16 cellular contexts compared by ENCODE assay signal in the genomic region with DNA sequence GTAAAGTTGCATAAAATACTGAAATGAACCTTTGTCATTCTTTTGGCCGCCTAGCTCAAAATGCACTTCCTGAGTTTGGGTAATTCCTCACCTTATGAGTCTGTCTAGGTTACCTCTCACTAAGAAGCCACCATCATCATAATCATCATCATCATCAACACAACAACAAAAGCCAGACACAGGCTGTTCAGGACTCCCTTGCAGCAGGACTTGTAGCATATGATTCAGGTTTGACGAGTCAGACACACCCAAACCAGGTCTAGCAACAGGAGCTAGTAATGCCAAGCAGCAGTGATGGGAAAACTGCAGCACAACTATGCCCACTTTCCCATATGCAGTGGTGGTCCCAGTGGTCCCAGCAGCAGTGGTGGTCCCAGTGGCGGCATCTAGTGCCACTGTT. TPM values are rescaled to one million over a fixed set of nuclear protein-coding genes. Genes with fewer than 3 reads are reported as not detected.
DNase-seq lines count a peak whose midpoint lies in the region; ATAC-seq, FAIRE-seq and TF ChIP-seq lines count a peak whose summit lies in the region.
"Had no signal": no experiment of that assay in that cellular context is flagged by ENCODE, and none has a peak within 500 bp of the region (broad histone marks: within the 10 kb centered on the region; RNA-seq: fewer than 3 reads in every experiment).

No MANE protein-coding gene starts in this region.

- DNase-seq in HepG2 (ENCODE audit: low spot score), result no peak
- DNase-seq in right lobe of liver, result no peak
- peak; percentile 75 for DNase-seq in bronchial epithelial cell (ENCODE audit: low read depth)
- DNase-seq in left colon, result peak; percentile 16 to 42
- DNase-seq in activated gamma-delta T cell (lab: John Stamatoyannopoulos, UW), result no peak
- no peak for DNase-seq in activated CD4-positive, alpha-beta T cell treated with anti-CD3 and anti-CD28 coated beads, Interleukin-2, amount 10 ng/mL, durations not matched to agents 24 days and 14 days
- DNase-seq in esophagus squamous epithelium (lab: John Stamatoyannopoulos, UW), result no peak
- DNase-seq: CD8-positive, alpha-beta T cell; GF-D8; NCI-H187 treated with DMSO at 0.1 percent for 48 hours; NCI-H69 had no signal

- peaks cover 18% of the 10 kb centered on the region for H3K79me2 ChIP-seq in HepG2 (ENCODE audit: insufficient read depth, low read length)

- BruUV-seq in HepG2 (replicated peaks; lab: Mats Ljungman, UMichigan), result no TSS peak

- no peak for ATAC-seq in HepG2
- no peak for ATAC-seq in right lobe of liver
- peak; percentile 46 for ATAC-seq in left colon
- ATAC-seq: CD8-positive, alpha-beta T cell had no signal

- H3K9me3 ChIP-seq in HepG2 (ENCODE audit: low read length), result no peaks in the 10 kb centered on the region
- no peaks in the 10 kb centered on the region for H3K9me3 ChIP-seq in right lobe of liver
- no peaks in the 10 kb centered on the region for H3K9me3 ChIP-seq in esophagus squamous epithelium
- H3K9me3 ChIP-seq: BLaER1 had no signal

- in situ Hi-C loops in HepG2 (cut with HindIII; ENCODE audit: extremely low pct_ligation_motif_present, low pct_unique_long_range_greater_than_20kb), result no loop called here

- H3K36me3 ChIP-seq in HepG2 (replicated peaks in 1 of 2; ENCODE audit: control insufficient read depth in 1 of 2, insufficient read depth in 2 of 2, low read length in 2 of 2) (no peaks in the 10 kb centered on the region), right lobe of liver (no peaks in the 10 kb centered on the region), bronchial epithelial cell (ENCODE audit: control insufficient read depth, insufficient read depth, low read length) (no peaks in the 10 kb centered on the region), esophagus squamous epithelium (no peaks in the 10 kb centered on the region)
- H3K36me3 ChIP-seq: BLaER1, SJSA1 had no signal

- H3K4me3 ChIP-seq in HepG2 (replicated peaks in 1 of 3; ENCODE audit: insufficient read depth in 1 of 3, low read depth in 2 of 3, low read length in 3 of 3) (no peak overlapping the region), right lobe of liver (no peak overlapping the region), bronchial epithelial cell (ENCODE audit: low read depth, low read length) (no peak overlapping the region), esophagus squamous epithelium (no peak overlapping the region)
- H3K4me3 ChIP-seq: BLaER1, SJSA1 had no signal

- H3K27ac ChIP-seq in HepG2 (ENCODE audit: extremely low read length, insufficient read depth, low read length) (no peak overlapping the region), right lobe of liver (no peak overlapping the region), esophagus squamous epithelium (no peak overlapping the region)
- H3K27ac ChIP-seq: BLaER1, SJSA1 had no signal

- no peak for TF ChIP-seq EP300 in HepG2 (IDR thresholded peaks at IDR 0.05; ENCODE audit: low read depth in 2 of 2, low read length in 2 of 2)
- no peak for TF ChIP-seq EP300 in HepG2 (CRISPR knock-in tag; IDR thresholded peaks at IDR 0.05; ENCODE audit: borderline replicate concordance)

- FAIRE-seq in HepG2 (lab: Jason Lieb, UNC) (no peak), bronchial epithelial cell (lab: Jason Lieb, UNC) (no peak)
- FAIRE-seq: A204.1, D721Med, GM12891 had no signal

- no peak overlapping the region for H3K4me3 Mint-ChIP-seq in activated CD4-positive, alpha-beta T cell treated with anti-CD3 and anti-CD28 coated beads, Interleukin-2, amount 10 ng/mL, durations not matched to agents 24 days and 14 days
- H3K4me3 Mint-ChIP-seq: CD8-positive, alpha-beta T cell had no signal

- TF ChIP-seq CTCF in HepG2 (CRISPR knock-in tag; IDR thresholded peaks at IDR 0.05), result no peak
- no peak for TF ChIP-seq CTCF in right lobe of liver (IDR thresholded peaks at IDR 0.05)
- TF ChIP-seq CTCF in bronchial epithelial cell (IDR thresholded peaks at IDR 0.05; ENCODE audit: insufficient read depth, low read length, severe bottlenecking), result no peak
- no peak for TF ChIP-seq CTCF in esophagus squamous epithelium (IDR thresholded peaks at IDR 0.05)

- no peaks in the 10 kb centered on the region for H3K9me3 Mint-ChIP-seq in activated CD4-positive, alpha-beta T cell treated with anti-CD3 and anti-CD28 coated beads, Interleukin-2, amount 10 ng/mL, durations not matched to agents 24 days and 14 days
- H3K9me3 Mint-ChIP-seq: CD8-positive, alpha-beta T cell had no signal

- WGBS in HepG2 (ENCODE audit: low lambda C conversion rate), result 12% methylated on average over 3 of the region's 3 CpGs
- 77% methylated on average over 2 of the region's 3 CpGs for WGBS in right lobe of liver (ENCODE audit: insufficient coverage, low coverage, low lambda C conversion rate, missing lambda C conversion rate)
- 50 to 57% methylated on average over 3 of the region's 3 CpGs for WGBS in esophagus squamous epithelium, 2 donors

- H3K4me1 Mint-ChIP-seq in activated CD4-positive, alpha-beta T cell treated with anti-CD3 and anti-CD28 coated beads, Interleukin-2, amount 10 ng/mL, durations not matched to agents 24 days and 14 days, result peaks cover 26% of the 10 kb centered on the region

- POLR2A ChIA-PET in HepG2 (lab: Yijun Ruan, JAX), result no interaction called here

- no peaks in the 10 kb centered on the region for H3K27me3 Mint-ChIP-seq in activated CD4-positive, alpha-beta T cell treated with anti-CD3 and anti-CD28 coated beads, Interleukin-2, amount 10 ng/mL, durations not matched to agents 24 days and 14 days

- peaks cover 25% of the 10 kb centered on the region for H3K4me1 ChIP-seq in HepG2 (ENCODE audit: insufficient read depth, low read length)
- H3K4me1 ChIP-seq in right lobe of liver, result peaks cover 0 to 5% (median 2%) of the 10 kb centered on the region in 4 donors
- H3K4me1 ChIP-seq in esophagus squamous epithelium, result peaks cover 0 to 20% (median 7%) of the 10 kb centered on the region in 3 donors

- H4K20me1 ChIP-seq in HepG2 (ENCODE audit: insufficient read depth, low read length), result no peaks in the 10 kb centered on the region
- H4K20me1 ChIP-seq: BLaER1 had no signal

- no peak for TF ChIP-seq POLR2A in HepG2 (IDR thresholded peaks at IDR 0.05; ENCODE audit: insufficient read depth in 1 of 2, low read depth in 2 of 2, low read length in 2 of 2)
- TF ChIP-seq POLR2A in right lobe of liver (IDR thresholded peaks at IDR 0.05), result no peak
- TF ChIP-seq POLR2A in esophagus squamous epithelium (IDR thresholded peaks at IDR 0.05), result no peak

- intact Hi-C loops in HepG2 (cut with micrococcal nuclease; ENCODE audit: unreplicated experiment), result no loop called here
- intact Hi-C loops in right lobe of liver (cut with DNase I), result no loop called here
- intact Hi-C loops in left colon (cut with DNase I, micrococcal nuclease), result no loop called here
- intact Hi-C loops in activated CD4-positive, alpha-beta T cell treated with anti-CD3 and anti-CD28 coated beads, Interleukin-2, amount 10 ng/mL, durations not matched to agents 24 days and 14 days (cut with micrococcal nuclease), result no loop called here
- intact Hi-C loops in esophagus squamous epithelium (cut with DNase I), result no loop called here

- H3K27ac Mint-ChIP-seq in activated CD4-positive, alpha-beta T cell treated with anti-CD3 and anti-CD28 coated beads, Interleukin-2, amount 10 ng/mL, durations not matched to agents 24 days and 14 days, result no peak overlapping the region
- H3K27ac Mint-ChIP-seq: CD8-positive, alpha-beta T cell had no signal

- CTCF ChIA-PET in HepG2 (lab: Yijun Ruan, JAX; ENCODE audit: low intra/inter-chr PET ratio, low total read pairs), result no interaction called here

- peaks cover 2% of the 10 kb centered on the region for H3K36me3 Mint-ChIP-seq in activated CD4-positive, alpha-beta T cell treated with anti-CD3 and anti-CD28 coated beads, Interleukin-2, amount 10 ng/mL, durations not matched to agents 24 days and 14 days (ENCODE audit: low read depth)
- H3K36me3 Mint-ChIP-seq: CD8-positive, alpha-beta T cell had no signal

- no peak overlapping the region for H2AFZ ChIP-seq in HepG2 (ENCODE audit: low read length)

- TF ChIP-seq RAD21 in HepG2 (CRISPR knock-in tag; IDR thresholded peaks at IDR 0.05), result no peak

- H3K27me3 ChIP-seq in HepG2 (ENCODE audit: control insufficient read depth in 1 of 2, insufficient read depth in 2 of 2, low read length in 2 of 2) (peaks cover 2 to 27% of the 10 kb centered on the region in 2 experiments; a peak in 2 of 5 replicates), right lobe of liver (no peaks in the 10 kb centered on the region), bronchial epithelial cell (ENCODE audit: control insufficient read depth, insufficient read depth, low read length) (no peaks in the 10 kb centered on the region), esophagus squamous epithelium (peaks cover 0 to 9% (median 0%) of the 10 kb centered on the region in 4 donors)
- H3K27me3 ChIP-seq: BLaER1 had no signal

- H3K4me2 ChIP-seq in HepG2 (ENCODE audit: low read depth, low read length), result no peak overlapping the region
- H3K4me2 ChIP-seq: BLaER1 had no signal

- no peak overlapping the region for H3K9ac ChIP-seq in HepG2 (ENCODE audit: insufficient read depth, low read depth, low read length)
- H3K9ac ChIP-seq: BLaER1 had no signal

RNA-seq across cellular contexts. Expression of a gene that starts 2.8 kb away (rescaled TPM):
- total RNA-seq in HepG2 (2016; rRNA removed; fragmentation: Illumina TruSeq; extraction: Trizol), result 16.2 and 32.2 TPM in 2 replicates
- total RNA-seq in HepG2 (2016; cell fraction: cytosol; rRNA removed; fragmentation: Illumina TruSeq; extraction: Trizol; ENCODE audit: low read depth), result 1.1 and 1.4 TPM in 2 replicates
- 16.1 and 31.3 TPM in 2 replicates for total RNA-seq in HepG2 (2016; cell fraction: insoluble cytoplasmic fraction; rRNA removed; fragmentation: Illumina TruSeq; extraction: Trizol)
- total RNA-seq in HepG2 (2016; cell fraction: membrane; rRNA removed; fragmentation: Illumina TruSeq; extraction: Trizol), result 4.3 and 5.1 TPM in 2 replicates
- 26.7 and 28.5 TPM in 2 replicates for total RNA-seq in HepG2 (2016; cell fraction: nucleus; rRNA removed; fragmentation: Illumina TruSeq; extraction: Trizol)
- 1.9 and 5.1 TPM in 2 replicates for polyA plus RNA-seq in HepG2 (2011; rRNA removed)
- polyA plus RNA-seq in HepG2 (2011; cell fraction: cytosol; rRNA removed), result 1.2 and 1.3 TPM in 2 replicates
- 2.6 and 2.7 TPM in 2 replicates for polyA plus RNA-seq in HepG2 (2011; cell fraction: nucleus; rRNA removed)
- 3.4 and 6.3 TPM in 2 replicates for polyA plus RNA-seq in HepG2 (2012)
- polyA plus RNA-seq in HepG2 (2016; cell fraction: cytosol; fragmentation: Illumina TruSeq; extraction: Trizol; ENCODE audit: low read depth), result 0.41 and 0.43 TPM in 2 replicates
- 25.2 and 26.5 TPM in 2 replicates for polyA plus RNA-seq in HepG2 (2016; cell fraction: insoluble cytoplasmic fraction; fragmentation: Illumina TruSeq; extraction: Trizol; ENCODE audit: low read depth)
- 1.2 TPM in 2 replicates for polyA plus RNA-seq in HepG2 (2016; cell fraction: membrane; fragmentation: Illumina TruSeq; extraction: Trizol; ENCODE audit: low read depth)
- polyA plus RNA-seq in HepG2 (2016; cell fraction: nucleus; fragmentation: Illumina TruSeq; extraction: Trizol; ENCODE audit: insufficient read depth, low read depth), result 17.4 and 17.5 TPM in 2 replicates
- 0.84 and 3.3 TPM in 2 replicates for polyA minus RNA-seq in HepG2 (2011; rRNA and poly(A)+ RNA removed; ENCODE audit: low replicate concordance)
- polyA minus RNA-seq in HepG2 (2011; cell fraction: cytosol; rRNA and poly(A)+ RNA removed), result 4.9 and 5.4 TPM in 2 replicates
- 26.2 and 43.8 TPM in 2 replicates for polyA minus RNA-seq in HepG2 (2011; cell fraction: nucleus; rRNA and poly(A)+ RNA removed)
- 1 to 10 TPM in 2 of 6 experiments, under 1 TPM in 4; 0.37 to 1.8 (median 0.92) TPM for total RNA-seq in right lobe of liver
- total RNA-seq in bronchial epithelial cell, result 0.64 and 0.79 TPM in 2 replicates
- total RNA-seq in left colon, result 1 to 10 TPM; 2.6 to 3.9 TPM
- 25.7 and 27.2 TPM in 2 replicates for total RNA-seq in activated CD4-positive, alpha-beta T cell treated with anti-CD3 and anti-CD28 coated beads, Interleukin-2, amount 10 ng/mL, durations not matched to agents 24 days and 14 days
- 10 to 100 TPM in 1 of 4 donors, 1 to 10 TPM in 3; 2.2 to 10.7 (median 5.6) TPM for total RNA-seq in esophagus squamous epithelium

RNA-seq across cellular contexts. Expression of a gene that starts 13.3 kb away (rescaled TPM):
- total RNA-seq in HepG2 (2016; rRNA removed; fragmentation: Illumina TruSeq; extraction: Trizol), result 7.0 and 7.1 TPM in 2 replicates
- total RNA-seq in HepG2 (2016; cell fraction: cytosol; rRNA removed; fragmentation: Illumina TruSeq; extraction: Trizol; ENCODE audit: low read depth), result 1.9 and 2.4 TPM in 2 replicates
- 6.3 and 7.3 TPM in 2 replicates for total RNA-seq in HepG2 (2016; cell fraction: insoluble cytoplasmic fraction; rRNA removed; fragmentation: Illumina TruSeq; extraction: Trizol)
- 7.3 and 8.3 TPM in 2 replicates for total RNA-seq in HepG2 (2016; cell fraction: membrane; rRNA removed; fragmentation: Illumina TruSeq; extraction: Trizol)
- 3.6 and 4.2 TPM in 2 replicates for total RNA-seq in HepG2 (2016; cell fraction: nucleus; rRNA removed; fragmentation: Illumina TruSeq; extraction: Trizol)
- polyA plus RNA-seq in HepG2 (2011; rRNA removed), result 2.2 and 2.5 TPM in 2 replicates
- 1.6 and 2.3 TPM in 2 replicates for polyA plus RNA-seq in HepG2 (2011; cell fraction: cytosol; rRNA removed)
- 3.2 and 4.3 TPM in 2 replicates for polyA plus RNA-seq in HepG2 (2011; cell fraction: nucleus; rRNA removed)
- 2.8 and 4.9 TPM in 2 replicates for polyA plus RNA-seq in HepG2 (2012)
- 2.4 and 3.1 TPM in 2 replicates for polyA plus RNA-seq in HepG2 (2016; cell fraction: cytosol; fragmentation: Illumina TruSeq; extraction: Trizol; ENCODE audit: low read depth)
- 5.9 and 8.3 TPM in 2 replicates for polyA plus RNA-seq in HepG2 (2016; cell fraction: insoluble cytoplasmic fraction; fragmentation: Illumina TruSeq; extraction: Trizol; ENCODE audit: low read depth)
- polyA plus RNA-seq in HepG2 (2016; cell fraction: membrane; fragmentation: Illumina TruSeq; extraction: Trizol; ENCODE audit: low read depth), result 5.6 TPM in 2 replicates
- 5.0 and 6.2 TPM in 2 replicates for polyA plus RNA-seq in HepG2 (2016; cell fraction: nucleus; fragmentation: Illumina TruSeq; extraction: Trizol; ENCODE audit: insufficient read depth, low read depth)
- 0.42 and 0.86 TPM in 2 replicates for polyA minus RNA-seq in HepG2 (2011; rRNA and poly(A)+ RNA removed; ENCODE audit: low replicate concordance)
- 2.0 and 2.1 TPM in 2 replicates for polyA minus RNA-seq in HepG2 (2011; cell fraction: cytosol; rRNA and poly(A)+ RNA removed)
- 4.0 and 4.1 TPM in 2 replicates for polyA minus RNA-seq in HepG2 (2011; cell fraction: nucleus; rRNA and poly(A)+ RNA removed)
- total RNA-seq in right lobe of liver, result 10 to 100 TPM in 1 of 6 experiments, 1 to 10 TPM in 5; 6.2 to 16.7 (median 7.3) TPM
- total RNA-seq in bronchial epithelial cell, result 28.2 and 31.1 TPM in 2 replicates
- total RNA-seq in left colon, result 10 to 100 TPM; 13.5 to 16.2 TPM
- 13.3 and 14.2 TPM in 2 replicates for total RNA-seq in activated CD4-positive, alpha-beta T cell treated with anti-CD3 and anti-CD28 coated beads, Interleukin-2, amount 10 ng/mL, durations not matched to agents 24 days and 14 days
- 10 to 100 TPM in 2 of 4 donors, 1 to 10 TPM in 2; 6.9 to 19.5 (median 13.9) TPM for total RNA-seq in esophagus squamous epithelium

Comparison
In these comparisons a context has a peak if more than half of its experiments do, and no peak if none do; other contexts are left out.
1. DNase-seq: peak in bronchial epithelial cell (single experiment) and left colon (2 of 2); none in HepG2 (single experiment), right lobe of liver (0 of 3), activated gamma-delta T cell (single experiment), activated CD4-positive, alpha-beta T cell treated with anti-CD3 and anti-CD28 coated beads, Interleukin-2, amount 10 ng/mL, durations not matched to agents 24 days and 14 days (single experiment) and esophagus squamous epithelium (single experiment).